ENCODE assay signal across 19 cellular contexts in genomic region chr12:129298921-129299320, GRCh38.
DNase-seq lines count a peak whose midpoint lies in the region; ATAC-seq and TF ChIP-seq lines count a peak whose summit lies in the region.
"Had no signal": no experiment of that assay in that cellular context is flagged by ENCODE, and none has a peak within 500 bp of the region (broad histone marks: within the 10 kb centered on the region; RNA-seq: fewer than 3 reads in every experiment).

No MANE protein-coding gene starts in this region.

- no TSS peak for BruUV-seq in PC-3 (replicated peaks; lab: Mats Ljungman, UMichigan)

- H3K36me3 ChIP-seq in PC-3 (ENCODE audit: low read depth, low read length) = no peaks in the 10 kb centered on the region
- H3K36me3 ChIP-seq in brain microvascular endothelial cell (replicated peaks) = no peaks in the 10 kb centered on the region
- H3K36me3 ChIP-seq in gastroesophageal sphincter = no peaks in the 10 kb centered on the region

- no peaks in the 10 kb centered on the region for H4K20me1 ChIP-seq in PC-3 (ENCODE audit: low read length)

- H3K4me1 ChIP-seq in PC-3 (ENCODE audit: insufficient read depth, low read length) (no peaks in the 10 kb centered on the region), gastroesophageal sphincter (no peaks in the 10 kb centered on the region)

- no peak overlapping the region for H3K4me2 ChIP-seq in PC-3 (ENCODE audit: low read length)
- H3K4me2 ChIP-seq: GM23338 had no signal

- no peak overlapping the region for H3K9ac ChIP-seq in PC-3 (ENCODE audit: low read length)

- no peak for TF ChIP-seq CTCF in PC-3 (conservative IDR thresholded peaks at IDR 0.05; ENCODE audit: low read depth, low read length)
- TF ChIP-seq CTCF in brain microvascular endothelial cell (IDR thresholded peaks at IDR 0.05; ENCODE audit: low read depth, low read length, missing control alignments) = no peak
- no peak for TF ChIP-seq CTCF in gastroesophageal sphincter (IDR thresholded peaks at IDR 0.05)

- CTCF ChIA-PET in PC-3 (lab: Charles Lee) = no interaction called here

- H3K9me3 ChIP-seq in PC-3 (ENCODE audit: low read length) (no peaks in the 10 kb centered on the region; the same call in 1 of the 2 replicates), gastroesophageal sphincter (peaks cover 0 to 6% (median 0%) of the 10 kb centered on the region in 3 donors)

- intact Hi-C loops in PC-3 (cut with micrococcal nuclease) = no loop called here

- TF ChIP-seq EP300 in gastroesophageal sphincter (IDR thresholded peaks at IDR 0.05) = no peak

- H3K9me2 ChIP-seq in PC-3 (replicated peaks; ENCODE audit: low read length) = no peaks in the 10 kb centered on the region

- no peak overlapping the region for H3K27ac ChIP-seq in PC-3 (ENCODE audit: low read length)
- no peak overlapping the region for H3K27ac ChIP-seq in brain microvascular endothelial cell
- no peak overlapping the region for H3K27ac ChIP-seq in gastroesophageal sphincter

- H3K27me3 ChIP-seq in PC-3 (ENCODE audit: low read length) (no peaks in the 10 kb centered on the region), brain microvascular endothelial cell (replicated peaks) (no peaks in the 10 kb centered on the region), gastroesophageal sphincter (no peaks in the 10 kb centered on the region)

- POLR2A ChIA-PET in PC-3 (lab: Charles Lee; ENCODE audit: unreplicated experiment) = no interaction called here

- H3K79me2 ChIP-seq in PC-3 (ENCODE audit: low read length) = no peaks in the 10 kb centered on the region

- WGBS in gastroesophageal sphincter (ENCODE audit: low coverage in 1 of 2), 2 donors = 80 to 81% methylated on average over 2 to 5 of the region's 5 CpGs

- in situ Hi-C loops in brain microvascular endothelial cell (cut with HindIII; ENCODE audit: low pct_ligation_motif_present, low sequenced_read_pairs) = no loop called here

- H3K4me3 ChIP-seq in PC-3 (ENCODE audit: low read length) = no peak overlapping the region
- H3K4me3 ChIP-seq in brain microvascular endothelial cell (ENCODE audit: low read depth, low read length) = no peak overlapping the region
- no peak overlapping the region for H3K4me3 ChIP-seq in gastroesophageal sphincter
- H3K4me3 ChIP-seq: GM12878, GM23338 had no signal

- H2AFZ ChIP-seq in PC-3 (ENCODE audit: low read length) = no peak overlapping the region
- H2AFZ ChIP-seq: GM23338 had no signal

- DNase-seq in PC-3 (peak; percentile 18), RPMI7951 (ENCODE audit: low read depth) (peak; percentile 17), brain microvascular endothelial cell (peak; percentile 9), putamen (ENCODE audit: low spot score) (no peak), SIG-M5 (lab: John Stamatoyannopoulos, UW) (no peak)
- DNase-seq: C1 segment of cervical spinal cord; Calu3; CD4-positive, alpha-beta memory T cell; COR-L47; DMS153; DND-41; EL; GDM1; H9 had no signal

- no peak for TF ChIP-seq POLR2A in gastroesophageal sphincter (IDR thresholded peaks at IDR 0.05)

- H3F3A ChIP-seq in PC-3 (ENCODE audit: low read length, unreplicated experiment) = no peaks in the 10 kb centered on the region

- no peak for ATAC-seq in PC-3
- ATAC-seq in gastroesophageal sphincter = no peak
- no peak for ATAC-seq in GM21447 (IDR thresholded peaks at IDR 0.05; ENCODE audit: unreplicated experiment)
- ATAC-seq: GM12878, GM23338, HCT116 had no signal

Comparison
In these comparisons a context has a peak if more than half of its experiments do, and no peak if none do; other contexts are left out.
1. DNase-seq: peak in PC-3 (single experiment), RPMI7951 (single experiment) and brain microvascular endothelial cell (single experiment); none in putamen (single experiment) and SIG-M5 (single experiment).